In genomic region chr2:28833740-28834139, GRCh38 we compare ENCODE assay signal across 28 cellular contexts.
"Had no signal": no experiment of that assay in that cellular context is flagged by ENCODE, and none has a peak within 500 bp of the region (broad histone marks: within the 10 kb centered on the region; RNA-seq: fewer than 3 reads in every experiment).

No MANE protein-coding gene starts in this region.

- H3K27ac ChIP-seq: neural progenitor cell, ovary, parathyroid adenoma, psoas muscle, skin epidermis, spleen, suprapubic skin, testis, tibial artery, transverse colon, upper lobe of right lung, uterus had no signal

- H3K36me3 ChIP-seq: neural progenitor cell, ovary, spleen, suprapubic skin, tibial artery, transverse colon, upper lobe of right lung, uterus had no signal

- H3K9ac ChIP-seq: neural progenitor cell, parathyroid adenoma had no signal

- H3K4me1 ChIP-seq: neural progenitor cell, parathyroid adenoma, psoas muscle, spleen, suprapubic skin, testis, tibial artery, transverse colon, upper lobe of right lung, uterus had no signal

- H3K4me2 ChIP-seq: neural progenitor cell, smooth muscle cell had no signal

- H2AFZ ChIP-seq: neural progenitor cell, parathyroid adenoma had no signal

- H3K27me3 ChIP-seq: neural progenitor cell, ovary, spleen, suprapubic skin, testis, tibial artery, transverse colon, upper lobe of right lung, uterus had no signal

- H3K4me3 ChIP-seq: neural progenitor cell, ovary, psoas muscle, skin epidermis, smooth muscle cell, spleen, suprapubic skin, testis, tibial artery, transverse colon, upper lobe of right lung, uterus had no signal

- ATAC-seq: natural killer cell; psoas muscle; right cardiac atrium; sciatic nerve; stimulated activated memory B cell treated with anti-CD40 and anti-IgM and Interleukin-4, amounts not matched to agents 10 μg/mL and 1 μg/mL and 100 μg/mL, for 72 hours; stimulated activated naive CD8-positive, alpha-beta T cell treated with anti-CD3 and anti-CD28 coated beads, Interleukin-15, amount 100 ng/mL, for 72 hours; stimulated activated naive CD8-positive, alpha-beta T cell treated with anti-CD3 and anti-CD28 coated beads, Interleukin-15, Interleukin-2, amounts not matched to agents 100 U/mL and 50 U/mL, for 24 hours had no signal

- H3K9me3 ChIP-seq: ovary, psoas muscle, spleen, suprapubic skin, testis, tibial artery, transverse colon, upper lobe of right lung, uterus had no signal

- DNase-seq: natural killer cell; occipital lobe; ovary; posterior cingulate gyrus; psoas muscle; right cardiac atrium; spleen; stimulated activated CD4-positive, alpha-beta T cell treated with anti-CD3 and anti-CD28 coated beads, Interleukin-12 subunit alpha, Interleukin-12 subunit beta, amount 100 ng/mL, for 4 hours; stimulated activated CD4-positive, alpha-beta T cell treated with anti-CD3 and anti-CD28 coated beads, Interleukin-1b, Interleukin-23, amount 100 ng/mL, for 48 hours; stimulated activated CD4-positive, alpha-beta T cell treated with anti-CD3 and anti-CD28 coated beads, Interleukin-4, amount 100 ng/mL, for 1 hour; stimulated activated CD4-positive, alpha-beta T cell treated with anti-CD3 and anti-CD28 coated beads, Interleukin-4, amount 100 ng/mL, for 4 hours; stimulated activated CD8-positive, alpha-beta memory T cell treated with anti-CD3 and anti-CD28 coated beads, Interleukin-4, amount 100 ng/mL, for 48 hours; stimulated activated naive CD4-positive, alpha-beta T cell; stimulated activated naive CD8-positive, alpha-beta T cell treated with anti-CD3 and anti-CD28 coated beads, Interleukin-15, amount 100 ng/mL, for 72 hours; stimulated activated naive CD8-positive, alpha-beta T cell treated with anti-CD3 and anti-CD28 coated beads, Interleukin-15, Interleukin-2, amounts not matched to agents 100 U/mL and 50 U/mL, for 24 hours; substantia nigra; testis; tibial artery; transverse colon; upper lobe of right lung; uterus had no signal
